Comparison of ENCODE assay signal across 2 cellular contexts in the genomic region with DNA sequence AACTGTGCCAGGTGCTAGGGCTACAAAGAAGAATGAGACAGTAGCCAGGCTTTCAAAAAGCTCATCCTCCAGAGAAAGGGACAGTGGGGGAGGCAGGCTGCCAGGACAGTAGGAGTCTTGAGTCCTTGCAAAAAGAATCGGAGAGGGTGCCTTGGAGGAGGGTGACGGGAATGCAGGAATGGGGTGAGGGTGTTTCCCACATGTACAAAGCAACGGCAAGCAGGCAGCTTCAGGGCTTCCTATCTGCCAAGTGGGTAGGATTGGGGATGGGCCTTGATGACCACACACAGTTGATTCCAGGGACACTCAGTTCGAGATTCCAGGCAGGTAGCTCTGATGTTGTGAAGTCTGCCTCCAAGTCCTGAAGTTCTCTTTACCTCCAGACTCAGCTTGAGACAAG.
TF ChIP-seq lines count a peak whose summit lies in the region.

No MANE protein-coding gene starts in this region.

TF ChIP-seq in GM23338, 12 proteins besides CTCF, POLR2A, EP300 and RAD21 (continued from another document):
- TF ChIP-seq REST (IDR thresholded peaks at IDR 0.05; ENCODE audit: unreplicated experiment) (no peak), JUNB (IDR thresholded peaks at IDR 0.05; ENCODE audit: unreplicated experiment) (no peak), ETS1 (IDR thresholded peaks at IDR 0.05) (no peak), STAT1 (IDR thresholded peaks at IDR 0.05; ENCODE audit: unreplicated experiment) (no peak), ZNF114 (CRISPR knock-in tag; IDR thresholded peaks at IDR 0.05) (no peak), ZNF462 (CRISPR knock-in tag; IDR thresholded peaks at IDR 0.05) (no peak), EZH2phosphoT487 (IDR thresholded peaks at IDR 0.05; ENCODE audit: unreplicated experiment) (no peak)
TF ChIP-seq in GM23338: peak in this region for 0.

TF ChIP-seq in WTC11, 78 proteins besides CTCF, POLR2A, EP300 and RAD21 (continued from another document):
- TF ChIP-seq OVOL2 (CRISPR knock-in tag; IDR thresholded peaks at IDR 0.05; ENCODE audit: borderline replicate concordance) (no peak), ZBTB43 (CRISPR knock-in tag; IDR thresholded peaks at IDR 0.05) (no peak), ZNF219 (CRISPR knock-in tag; IDR thresholded peaks at IDR 0.05; ENCODE audit: borderline replicate concordance) (no peak), HMGA2 (CRISPR knock-in tag; IDR thresholded peaks at IDR 0.05) (no peak), NR3C1 (CRISPR knock-in tag; conservative IDR thresholded peaks at IDR 0.05; ENCODE audit: low read depth) (no peak), ZNF121 (CRISPR knock-in tag; IDR thresholded peaks at IDR 0.05) (no peak), FOXJ3 (CRISPR knock-in tag; IDR thresholded peaks at IDR 0.05; ENCODE audit: borderline replicate concordance) (no peak), AR (CRISPR knock-in tag; IDR thresholded peaks at IDR 0.05) (no peak), NFATC4 (CRISPR knock-in tag; IDR thresholded peaks at IDR 0.05) (no peak), PRRX2 (CRISPR knock-in tag; IDR thresholded peaks at IDR 0.05) (no peak)
- TF ChIP-seq, protein P1, sequence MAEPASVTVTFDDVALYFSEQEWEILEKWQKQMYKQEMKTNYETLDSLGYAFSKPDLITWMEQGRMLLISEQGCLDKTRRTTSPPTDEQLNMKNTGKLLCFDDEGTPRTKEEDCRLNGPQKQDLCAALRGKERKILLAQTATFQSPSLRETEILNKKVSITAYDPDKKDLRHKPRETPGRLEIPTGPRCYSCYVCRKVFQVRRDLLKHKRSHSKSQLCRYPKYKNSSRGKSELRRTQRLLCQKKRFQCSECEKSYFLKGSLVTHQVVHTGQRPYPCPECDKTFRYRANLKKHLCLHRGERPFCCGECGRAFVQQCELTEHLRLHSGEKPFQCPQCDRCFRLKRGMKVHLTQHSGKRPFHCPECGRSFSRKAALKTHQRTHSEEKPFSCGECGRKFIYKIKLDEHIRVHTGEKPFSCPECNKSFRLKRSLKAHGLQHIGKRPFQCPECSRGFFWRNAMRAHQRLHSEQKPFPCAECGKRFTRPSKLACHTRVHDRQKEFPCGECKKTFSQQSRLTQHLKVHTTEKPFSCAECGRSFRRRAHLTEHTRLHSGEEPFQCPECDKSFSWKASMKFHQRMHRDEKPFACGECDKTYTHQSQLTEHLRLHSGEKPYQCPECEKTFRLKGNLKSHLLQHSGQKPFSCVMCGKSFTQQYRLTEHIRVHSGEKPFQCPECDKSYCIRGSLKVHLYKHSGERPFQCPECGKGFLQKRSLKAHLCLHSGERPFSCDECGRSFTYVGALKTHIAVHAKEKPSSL (CRISPR knock-in tag; conservative IDR thresholded peaks at IDR 0.05), result no peak
- TF ChIP-seq, protein P2, sequence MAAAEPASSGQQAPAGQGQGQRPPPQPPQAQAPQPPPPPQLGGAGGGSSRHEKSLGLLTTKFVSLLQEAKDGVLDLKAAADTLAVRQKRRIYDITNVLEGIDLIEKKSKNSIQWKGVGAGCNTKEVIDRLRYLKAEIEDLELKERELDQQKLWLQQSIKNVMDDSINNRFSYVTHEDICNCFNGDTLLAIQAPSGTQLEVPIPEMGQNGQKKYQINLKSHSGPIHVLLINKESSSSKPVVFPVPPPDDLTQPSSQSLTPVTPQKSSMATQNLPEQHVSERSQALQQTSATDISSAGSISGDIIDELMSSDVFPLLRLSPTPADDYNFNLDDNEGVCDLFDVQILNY (CRISPR knock-in tag; IDR thresholded peaks at IDR 0.05), result no peak
